In genomic region chrX:39953879-39954278, GRCh38 we compare ENCODE assay signal across 11 cellular contexts.
DNase-seq lines count a peak whose midpoint lies in the region; ATAC-seq and TF ChIP-seq lines count a peak whose summit lies in the region.
"Had no signal": no experiment of that assay in that cellular context is flagged by ENCODE, and none has a peak within 500 bp of the region (broad histone marks: within the 10 kb centered on the region; RNA-seq: fewer than 3 reads in every experiment).

No MANE protein-coding gene starts in this region.

- H3K4me3 Mint-ChIP-seq in endothelial cell (ENCODE audit: unreplicated experiment) (no peak overlapping the region), immature natural killer cell (no peak overlapping the region)

- H3K4me1 ChIP-seq in gastrocnemius medialis = no peaks in the 10 kb centered on the region

- H3K36me3 ChIP-seq in gastrocnemius medialis = no peaks in the 10 kb centered on the region
- H3K36me3 ChIP-seq: esophagus muscularis mucosa had no signal

- H3K27me3 Mint-ChIP-seq in endothelial cell (ENCODE audit: unreplicated experiment) (peaks cover 5% of the 10 kb centered on the region), immature natural killer cell (ENCODE audit: low read depth in 3 of 3) (peaks cover 0 to 19% (median 7%) of the 10 kb centered on the region in 3 donors)

- no peaks in the 10 kb centered on the region for H3K36me3 Mint-ChIP-seq in endothelial cell (ENCODE audit: low read depth, unreplicated experiment)
- no peaks in the 10 kb centered on the region for H3K36me3 Mint-ChIP-seq in immature natural killer cell

- TF ChIP-seq CTCF in RWPE1 (conservative IDR thresholded peaks at IDR 0.05; ENCODE audit: low read depth) (no peak), gastrocnemius medialis (IDR thresholded peaks at IDR 0.05 in 4 of 5, conservative IDR thresholded peaks at IDR 0.05 in 1 of 5) (no peak), endothelial cell (IDR thresholded peaks at IDR 0.05; ENCODE audit: unreplicated experiment) (no peak)

- H3K4me1 Mint-ChIP-seq in endothelial cell (ENCODE audit: unreplicated experiment) (peaks cover 38% of the 10 kb centered on the region), immature natural killer cell (no peaks in the 10 kb centered on the region)

- peak; percentile 62 for DNase-seq in HK-2 (ENCODE audit: unreplicated experiment)
- peak; percentile 51 for DNase-seq in RWPE1 (ENCODE audit: low spot score)
- peak; percentile 4 for DNase-seq in fibroblast of the conjunctiva (ENCODE audit: low read depth)
- DNase-seq in gastrocnemius medialis = peak; percentile 18 to 29
- no peak for DNase-seq in endothelial cell (ENCODE audit: low spot score)
- DNase-seq in immature natural killer cell = no peak
- DNase-seq in DMS 273 treated with DMSO at 0.1 percent for 48 hours (lab: John Stamatoyannopoulos, UW) = no peak
- no peak for DNase-seq in iPS-NIHi11 (ENCODE audit: low spot score)
- DNase-seq: retina had no signal

- no peak overlapping the region for H3K27ac Mint-ChIP-seq in endothelial cell (ENCODE audit: unreplicated experiment)
- H3K27ac Mint-ChIP-seq in immature natural killer cell = no peak overlapping the region

- ATAC-seq in gastrocnemius medialis = no peak

- in situ Hi-C loops in gastrocnemius medialis (cut with MboI; ENCODE audit: low sequenced_read_pairs in 4 of 4) = no loop called here

- intact Hi-C loops in gastrocnemius medialis (cut with DNase I; ENCODE audit: low total_unique reads) = no loop called here

- peak overlapping the region; percentile 32 for H3K27ac ChIP-seq in RWPE1
- H3K27ac ChIP-seq in gastrocnemius medialis = no peak overlapping the region
- H3K27ac ChIP-seq: esophagus muscularis mucosa had no signal

- CTCF ChIA-PET in RWPE1 (lab: Yijun Ruan, JAX) = no interaction called here

- POLR2A ChIA-PET in RWPE1 (lab: Yijun Ruan, JAX; ENCODE audit: low non-redundant PET) = no interaction called here

- no peak for TF ChIP-seq POLR2A in gastrocnemius medialis (IDR thresholded peaks at IDR 0.05)

- no peak overlapping the region for H3K4me3 ChIP-seq in gastrocnemius medialis
- H3K4me3 ChIP-seq: esophagus muscularis mucosa, GM12878 had no signal

- no peaks in the 10 kb centered on the region for H3K9me3 ChIP-seq in gastrocnemius medialis

- H3K27me3 ChIP-seq in gastrocnemius medialis = no peaks in the 10 kb centered on the region
- H3K27me3 ChIP-seq: esophagus muscularis mucosa had no signal

- no peaks in the 10 kb centered on the region for H3K9me3 Mint-ChIP-seq in endothelial cell (ENCODE audit: unreplicated experiment)
- no peaks in the 10 kb centered on the region for H3K9me3 Mint-ChIP-seq in immature natural killer cell

Comparison
In these comparisons a context has a peak if more than half of its experiments do, and no peak if none do; other contexts are left out.
1. DNase-seq: peak in HK-2 (single experiment), RWPE1 (single experiment), fibroblast of the conjunctiva (single experiment) and gastrocnemius medialis (2 of 2); none in endothelial cell (single experiment), immature natural killer cell (0 of 3), DMS 273 treated with DMSO at 0.1 percent for 48 hours (single experiment) and iPS-NIHi11 (single experiment).